Comparison of ENCODE assay signal across 8 cellular contexts in the genomic region with DNA sequence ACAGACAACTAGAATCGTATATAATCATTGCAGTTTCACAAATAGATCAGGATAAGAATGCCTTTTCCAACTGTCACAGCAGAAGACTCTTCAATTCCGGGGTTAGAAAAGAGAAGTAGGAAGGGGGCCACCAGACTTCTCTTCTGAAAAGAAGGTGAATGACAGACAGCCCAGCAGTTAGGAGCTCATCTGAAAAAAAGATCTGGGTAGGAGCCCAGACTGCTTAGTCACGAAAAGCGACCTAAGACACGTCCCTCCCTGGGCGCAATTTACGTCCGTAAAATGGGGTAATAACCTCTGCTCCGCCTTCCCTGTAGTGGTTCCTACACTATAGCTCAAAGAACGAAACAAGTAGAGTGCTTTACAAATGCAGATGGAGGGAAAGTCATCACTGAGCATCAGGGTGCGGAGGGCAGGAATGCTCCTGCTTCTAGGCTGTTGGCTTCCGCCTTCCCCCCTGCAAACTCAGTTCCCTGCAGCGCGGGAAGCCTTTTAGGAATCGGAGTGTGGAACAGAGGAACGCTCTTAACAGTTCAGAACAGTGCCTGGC. TPM values are rescaled to one million over a fixed set of nuclear protein-coding genes. Genes with fewer than 3 reads are reported as not detected.
DNase-seq lines count a peak whose midpoint lies in the region; ATAC-seq and FAIRE-seq lines count a peak whose summit lies in the region.

No MANE protein-coding gene starts in this region.

- peaks cover 3 to 4% of the 10 kb centered on the region in 2 donors for H3K36me3 ChIP-seq in small intestine (ENCODE audit: control insufficient read depth in 2 of 2, insufficient read depth in 2 of 2, low read length in 2 of 2)

- DNase-seq in DMS53 (lab: John Stamatoyannopoulos, UW) (peak; percentile 89), HPDE6-E6E7 (ENCODE audit: extremely low spot score) (peak; percentile 69), RKO (ENCODE audit: low spot score) (peak; percentile 92), hepatic stellate cell (ENCODE audit: low spot score) (peak; percentile 68), small intestine (peak; percentile 71), putamen (ENCODE audit: low spot score) (no peak)
- DNase-seq in activated naive CD4-positive, alpha-beta T cell treated with anti-CD3 and anti-CD28 coated beads, Interleukin-2, amount 50 U/mL, for 72 hours (ENCODE audit: low spot score in 2 of 2), result peak in 1 of 2 donors; percentile 53

- H3K27me3 ChIP-seq in small intestine (ENCODE audit: control insufficient read depth in 2 of 2, insufficient read depth in 2 of 2, low read length in 2 of 2), result no peaks in the 10 kb centered on the region

- 0 to 1% (median 0%) methylated on average over 16 of the region's 16 CpGs for WGBS in small intestine, 3 donors

- no peaks in the 10 kb centered on the region for H3K9me3 Mint-ChIP-seq in activated naive CD4-positive, alpha-beta T cell treated with anti-CD3 and anti-CD28 coated beads, Interleukin-2, amount 50 U/mL, for 72 hours

- peak; percentile 32 for ATAC-seq in GM21360 (IDR thresholded peaks at IDR 0.05; ENCODE audit: unreplicated experiment)
- peak; percentile 55 to 68 for ATAC-seq in activated naive CD4-positive, alpha-beta T cell treated with anti-CD3 and anti-CD28 coated beads, Interleukin-2, amount 50 U/mL, for 72 hours

- peaks cover 4% of the 10 kb centered on the region in 2 donors for H3K4me1 ChIP-seq in small intestine (ENCODE audit: control insufficient read depth in 2 of 2, insufficient read depth in 1 of 2, low read depth in 1 of 2, low read length in 1 of 2)

- peak overlapping the region in 1 of 2 donors; percentile 71 for H3K27ac ChIP-seq in small intestine (ENCODE audit: low read depth in 1 of 2, low read length in 1 of 2)

- H3K36me3 Mint-ChIP-seq in activated naive CD4-positive, alpha-beta T cell treated with anti-CD3 and anti-CD28 coated beads, Interleukin-2, amount 50 U/mL, for 72 hours, result peaks cover 55 to 58% of the 10 kb centered on the region in 2 donors

- no peaks in the 10 kb centered on the region for H3K9me3 ChIP-seq in small intestine (ENCODE audit: control insufficient read depth, low read depth)

- H3K4me3 ChIP-seq in small intestine (ENCODE audit: low read depth in 1 of 2, low read length in 2 of 2), result peak overlapping the region; percentile 52 to 58

- H3K27ac Mint-ChIP-seq in activated naive CD4-positive, alpha-beta T cell treated with anti-CD3 and anti-CD28 coated beads, Interleukin-2, amount 50 U/mL, for 72 hours, result peak overlapping the region; percentile 90 to 100

- no peak for FAIRE-seq in small intestine (lab: Jason Lieb, UNC)

RNA-seq across cellular contexts. Expression of a gene that starts 0.6 kb away (rescaled TPM):
- total RNA-seq in activated naive CD4-positive, alpha-beta T cell treated with anti-CD3 and anti-CD28 coated beads, Interleukin-2, amount 50 U/mL, for 72 hours, result 10 to 100 TPM; 42.4 to 56.5 TPM
- 1 to 10 TPM in 2 of 3 donors, under 1 TPM in 1; 0.22 to 5.3 (median 1.4) TPM for polyA plus RNA-seq in small intestine

RNA-seq across cellular contexts. Expression of a gene that starts 0.8 kb away (rescaled TPM):
- 100 to 1,000 TPM in 1 of 2 donors, 10 to 100 TPM in 1; 97.5 to 104 TPM for total RNA-seq in activated naive CD4-positive, alpha-beta T cell treated with anti-CD3 and anti-CD28 coated beads, Interleukin-2, amount 50 U/mL, for 72 hours
- 10 to 100 TPM; 11.6 to 29.9 (median 18.9) TPM for polyA plus RNA-seq in small intestine

RNA-seq across cellular contexts. Expression of a gene that starts 37.6 kb away (rescaled TPM):
- total RNA-seq in activated naive CD4-positive, alpha-beta T cell treated with anti-CD3 and anti-CD28 coated beads, Interleukin-2, amount 50 U/mL, for 72 hours, result 10 to 100 TPM; 25.9 to 30.2 TPM
- polyA plus RNA-seq in small intestine, result 10 to 100 TPM; 17.3 to 19.0 (median 17.5) TPM
